In the genomic region with DNA sequence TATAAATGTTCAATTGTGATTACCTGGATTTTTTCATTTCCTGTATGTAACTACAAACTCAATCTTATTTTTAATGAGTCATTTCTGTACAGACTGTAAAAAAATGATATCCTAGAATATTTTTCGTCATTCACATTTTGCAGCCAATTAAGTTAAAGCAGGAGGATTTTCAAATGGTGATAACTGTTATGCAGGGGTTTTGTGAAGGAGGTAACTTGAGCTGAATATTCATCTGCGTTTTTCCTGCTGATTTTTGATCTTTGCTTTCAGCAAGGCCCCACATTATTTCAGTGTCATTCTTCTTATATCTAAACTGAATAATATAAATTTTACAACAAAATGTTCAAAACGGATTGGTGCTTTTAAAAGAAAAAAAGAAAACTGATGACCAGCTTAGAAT, we compare ENCODE assay signal across 22 cellular contexts.
DNase-seq lines count a peak whose midpoint lies in the region; ATAC-seq, FAIRE-seq and TF ChIP-seq lines count a peak whose summit lies in the region.
"Had no signal": no experiment of that assay in that cellular context is flagged by ENCODE, and none has a peak within 500 bp of the region (broad histone marks: within the 10 kb centered on the region; RNA-seq: fewer than 3 reads in every experiment).

No MANE protein-coding gene starts in this region.

- no peaks in the 10 kb centered on the region for H4K20me1 ChIP-seq in neural progenitor cell (ENCODE audit: low read depth)

- in situ Hi-C loops in GM13977 (cut with MboI; ENCODE audit: low pct_unique_long_range_greater_than_20kb, low sequenced_read_pairs, unreplicated experiment), result no loop called here

- no peak overlapping the region for H3K27ac Mint-ChIP-seq in neural progenitor cell
- H3K27ac Mint-ChIP-seq in stimulated activated naive B cell treated with anti-CD40 and anti-IgM and Interleukin-4, amounts not matched to agents 10 μg/mL and 1 μg/mL and 100 μg/mL, for 72 hours, result no peak overlapping the region
- H3K27ac Mint-ChIP-seq: activated CD4-positive, alpha-beta T cell treated with anti-CD3 and anti-CD28 coated beads, Interleukin-2, amount 10 ng/mL, durations not matched to agents 7 days and 5 days; activated T-cell treated with anti-CD3 and anti-CD28 coated beads, Interleukin-2, amount 50 U/mL, for 24 hours; progenitor cell of endocrine pancreas; stimulated activated naive CD8-positive, alpha-beta T cell treated with anti-CD3 and anti-CD28 coated beads, Interleukin-15, Interleukin-2, amounts not matched to agents 100 ng/mL and 50 ng/mL, for 24 hours; T-helper 2 cell treated with Interferon-gamma antibody and Interleukin-4, amounts not matched to agents 5 μg/mL and 100 μg/mL, for 36 hours had no signal

- no peaks in the 10 kb centered on the region for H3K27me3 ChIP-seq in neural progenitor cell
- H3K27me3 ChIP-seq: heart right ventricle, neutrophil, uterus had no signal

- H3K4me1 ChIP-seq in neural progenitor cell, result no peaks in the 10 kb centered on the region
- H3K4me1 ChIP-seq: HAP-1 had no signal

- H3K4me1 Mint-ChIP-seq in neural progenitor cell, result peaks cover 49% of the 10 kb centered on the region
- no peaks in the 10 kb centered on the region for H3K4me1 Mint-ChIP-seq in stimulated activated naive B cell treated with anti-CD40 and anti-IgM and Interleukin-4, amounts not matched to agents 10 μg/mL and 1 μg/mL and 100 μg/mL, for 72 hours

- peak overlapping the region; percentile 82 for H3K4me3 Mint-ChIP-seq in neural progenitor cell
- no peak overlapping the region for H3K4me3 Mint-ChIP-seq in stimulated activated naive B cell treated with anti-CD40 and anti-IgM and Interleukin-4, amounts not matched to agents 10 μg/mL and 1 μg/mL and 100 μg/mL, for 72 hours
- H3K4me3 Mint-ChIP-seq: activated CD4-positive, alpha-beta T cell treated with anti-CD3 and anti-CD28 coated beads, Interleukin-2, amount 10 ng/mL, durations not matched to agents 7 days and 5 days; activated T-cell treated with anti-CD3 and anti-CD28 coated beads, Interleukin-2, amount 50 U/mL, for 24 hours; stimulated activated naive CD8-positive, alpha-beta T cell treated with anti-CD3 and anti-CD28 coated beads, Interleukin-15, Interleukin-2, amounts not matched to agents 100 ng/mL and 50 ng/mL, for 24 hours; T-helper 2 cell treated with Interferon-gamma antibody and Interleukin-4, amounts not matched to agents 5 μg/mL and 100 μg/mL, for 36 hours had no signal

- no peaks in the 10 kb centered on the region for H3K9me3 Mint-ChIP-seq in neural progenitor cell
- no peaks in the 10 kb centered on the region for H3K9me3 Mint-ChIP-seq in stimulated activated naive B cell treated with anti-CD40 and anti-IgM and Interleukin-4, amounts not matched to agents 10 μg/mL and 1 μg/mL and 100 μg/mL, for 72 hours
- H3K9me3 Mint-ChIP-seq: activated CD4-positive, alpha-beta T cell treated with anti-CD3 and anti-CD28 coated beads, Interleukin-2, amount 10 ng/mL, durations not matched to agents 7 days and 5 days; activated T-cell treated with anti-CD3 and anti-CD28 coated beads, Interleukin-2, amount 50 U/mL, for 24 hours; stimulated activated naive CD8-positive, alpha-beta T cell treated with anti-CD3 and anti-CD28 coated beads, Interleukin-15, Interleukin-2, amounts not matched to agents 100 ng/mL and 50 ng/mL, for 24 hours; T-helper 2 cell treated with Interferon-gamma antibody and Interleukin-4, amounts not matched to agents 5 μg/mL and 100 μg/mL, for 36 hours had no signal

- H3K27ac ChIP-seq in neural progenitor cell, result no peak overlapping the region
- H3K27ac ChIP-seq: neutrophil, PC-9, thoracic aorta had no signal

- no peak for ATAC-seq in stimulated activated naive B cell treated with anti-CD40 and anti-IgM and Interleukin-4, amounts not matched to agents 10 μg/mL and 1 μg/mL and 100 μg/mL, for 72 hours (replicated peaks)

- FAIRE-seq in GM19239 (lab: Jason Lieb, UNC), result peak; percentile 47

- H3K27me3 Mint-ChIP-seq in neural progenitor cell (ENCODE audit: insufficient read depth, low read depth), result no peaks in the 10 kb centered on the region
- H3K27me3 Mint-ChIP-seq in stimulated activated naive B cell treated with anti-CD40 and anti-IgM and Interleukin-4, amounts not matched to agents 10 μg/mL and 1 μg/mL and 100 μg/mL, for 72 hours, result no peaks in the 10 kb centered on the region
- H3K27me3 Mint-ChIP-seq: activated CD4-positive, alpha-beta T cell treated with anti-CD3 and anti-CD28 coated beads, Interleukin-2, amount 10 ng/mL, durations not matched to agents 7 days and 5 days; activated T-cell treated with anti-CD3 and anti-CD28 coated beads, Interleukin-2, amount 50 U/mL, for 24 hours; progenitor cell of endocrine pancreas; stimulated activated naive CD8-positive, alpha-beta T cell treated with anti-CD3 and anti-CD28 coated beads, Interleukin-15, Interleukin-2, amounts not matched to agents 100 ng/mL and 50 ng/mL, for 24 hours had no signal

- H3K4me3 ChIP-seq in cardiac fibroblast (replicated peaks in 1 of 2; ENCODE audit: low read depth in 2 of 2, low read length in 2 of 2) (no peak overlapping the region), neural progenitor cell (no peak overlapping the region)
- H3K4me3 ChIP-seq: HAP-1, heart right ventricle, lung, PC-9, thoracic aorta, uterus had no signal

- no peak overlapping the region for H3K9ac ChIP-seq in neural progenitor cell

- H3K4me2 ChIP-seq in neural progenitor cell, result no peak overlapping the region
- H3K4me2 ChIP-seq: PC-9 had no signal

- peaks cover 10% of the 10 kb centered on the region for H3K36me3 ChIP-seq in neural progenitor cell
- H3K36me3 ChIP-seq: thoracic aorta, uterus had no signal

- TF ChIP-seq CTCF in cardiac fibroblast (IDR thresholded peaks at IDR 0.05; ENCODE audit: low read depth, low read length) (no peak), neural progenitor cell (IDR thresholded peaks at IDR 0.05) (no peak), GM13977 (IDR thresholded peaks at IDR 0.05; ENCODE audit: extremely low read depth, insufficient read depth, missing control alignments) (no peak)

- H2AFZ ChIP-seq in neural progenitor cell (replicated peaks), result no peak overlapping the region
- H2AFZ ChIP-seq: PC-9 had no signal

- no peaks in the 10 kb centered on the region for H3K9me3 ChIP-seq in neural progenitor cell (ENCODE audit: low read depth)
- H3K9me3 ChIP-seq: HAP-1, heart right ventricle, neutrophil, thoracic aorta, uterus had no signal

- no peaks in the 10 kb centered on the region for H3K79me2 ChIP-seq in neural progenitor cell (ENCODE audit: low read depth)

- DNase-seq in GM19239 (ENCODE audit: insufficient read length, low spot score) (no peak), NCI-H146 (lab: John Stamatoyannopoulos, UW) (peak; percentile 18), cardiac fibroblast (ENCODE audit: low read depth in 2 of 2) (peak; percentile 5 to 12), neural progenitor cell (ENCODE audit: low spot score) (no peak), GM13977 (ENCODE audit: low spot score) (no peak)
- DNase-seq in central memory CD4-positive, alpha-beta T cell, result no peak
- DNase-seq in stimulated activated naive B cell treated with anti-CD40 and anti-IgM and Interleukin-4, amounts not matched to agents 10 μg/mL and 1 μg/mL and 100 μg/mL, for 72 hours, result no peak
- DNase-seq: activated CD4-positive, alpha-beta T cell treated with anti-CD3 and anti-CD28 coated beads, Interleukin-2, amount 10 ng/mL, durations not matched to agents 7 days and 5 days; activated gamma-delta T cell treated with Interleukin-2 at 50 U/mL for 16 hours; activated T-cell treated with anti-CD3 and anti-CD28 coated beads, Interleukin-2, amount 50 U/mL, for 24 hours; heart right ventricle; NCI-H2081 treated with DMSO at 0.1 percent for 48 hours; Right ventricle myocardium superior had no signal

- no peaks in the 10 kb centered on the region for H3F3A ChIP-seq in neural progenitor cell (ENCODE audit: low read depth)

- peaks cover 3% of the 10 kb centered on the region for H3K36me3 Mint-ChIP-seq in neural progenitor cell
- H3K36me3 Mint-ChIP-seq in stimulated activated naive B cell treated with anti-CD40 and anti-IgM and Interleukin-4, amounts not matched to agents 10 μg/mL and 1 μg/mL and 100 μg/mL, for 72 hours, result peaks cover 0 to 8% of the 10 kb centered on the region in 2 donors

Comparison
In these comparisons a context has a peak if more than half of its experiments do, and no peak if none do; other contexts are left out.
1. DNase-seq: peak in NCI-H146 (single experiment) and cardiac fibroblast (2 of 2); none in GM19239 (single experiment), neural progenitor cell (single experiment), GM13977 (single experiment), central memory CD4-positive, alpha-beta T cell (single experiment) and stimulated activated naive B cell treated with anti-CD40 and anti-IgM and Interleukin-4, amounts not matched to agents 10 μg/mL and 1 μg/mL and 100 μg/mL, for 72 hours (single experiment).